ENCODE assay signal across 20 cellular contexts in genomic region chr21:46089285-46089684, GRCh38.
"Had no signal": no experiment of that assay in that cellular context is flagged by ENCODE, and none has a peak within 500 bp of the region (broad histone marks: within the 10 kb centered on the region; RNA-seq: fewer than 3 reads in every experiment).

No MANE protein-coding gene starts in this region.

- H3K27me3 ChIP-seq: adrenal gland, breast epithelium, ovary, upper lobe of left lung had no signal

- H3K36me3 ChIP-seq: adrenal gland, breast epithelium, lower lobe of right lung, ovary, thoracic aorta, upper lobe of left lung, WERI-Rb-1 had no signal

- H3K27ac Mint-ChIP-seq: activated CD4-positive, alpha-beta memory T cell treated with anti-CD3 and anti-CD28 coated beads for 36 hours; activated CD4-positive, alpha-beta T cell treated with anti-CD3 and anti-CD28 coated beads for 36 hours; activated naive CD4-positive, alpha-beta T cell treated with anti-CD3 and anti-CD28 coated beads, Interleukin-2, amount 50 U/mL, for 24 hours; stimulated activated memory B cell treated with anti-CD40 and anti-IgM and Interleukin-4, amounts not matched to agents 10 μg/mL and 1 μg/mL and 100 μg/mL, for 72 hours had no signal

- H3K4me1 Mint-ChIP-seq: activated CD4-positive, alpha-beta T cell treated with anti-CD3 and anti-CD28 coated beads for 36 hours; activated naive CD4-positive, alpha-beta T cell treated with anti-CD3 and anti-CD28 coated beads, Interleukin-2, amount 50 U/mL, for 24 hours; neural crest cell; stimulated activated memory B cell treated with anti-CD40 and anti-IgM and Interleukin-4, amounts not matched to agents 10 μg/mL and 1 μg/mL and 100 μg/mL, for 72 hours had no signal

- H3K36me3 Mint-ChIP-seq: activated naive CD4-positive, alpha-beta T cell treated with anti-CD3 and anti-CD28 coated beads, Interleukin-2, amount 50 U/mL, for 24 hours; stimulated activated memory B cell treated with anti-CD40 and anti-IgM and Interleukin-4, amounts not matched to agents 10 μg/mL and 1 μg/mL and 100 μg/mL, for 72 hours had no signal

- H3K9me3 ChIP-seq: adrenal gland, breast epithelium, lower lobe of right lung, ovary, thoracic aorta had no signal

- H3K27ac ChIP-seq: adrenal gland, breast epithelium, coronary artery, lower lobe of right lung, ovary, thoracic aorta, upper lobe of left lung, WERI-Rb-1 had no signal

- H3K4me1 ChIP-seq: adrenal gland, lower lobe of right lung had no signal

- H3K27me3 Mint-ChIP-seq: activated CD4-positive, alpha-beta memory T cell treated with anti-CD3 and anti-CD28 coated beads for 36 hours; activated naive CD4-positive, alpha-beta T cell treated with anti-CD3 and anti-CD28 coated beads, Interleukin-2, amount 50 U/mL, for 24 hours; stimulated activated memory B cell treated with anti-CD40 and anti-IgM and Interleukin-4, amounts not matched to agents 10 μg/mL and 1 μg/mL and 100 μg/mL, for 72 hours had no signal

- H3K4me3 ChIP-seq: adrenal gland, breast epithelium, coronary artery, lower lobe of right lung, ovary, thoracic aorta, upper lobe of left lung had no signal

- DNase-seq: activated CD4-positive, alpha-beta memory T cell treated with anti-CD3 and anti-CD28 coated beads for 36 hours; activated CD4-positive, alpha-beta T cell treated with anti-CD3 and anti-CD28 coated beads for 36 hours; activated gamma-delta T cell; activated T-cell treated with anti-CD3 and anti-CD28 coated beads, Interleukin-2, amount 50 U/mL, for 48 hours; adrenal gland; left colon; lower lobe of right lung; stimulated activated CD4-positive, alpha-beta T cell treated with anti-CD3 and anti-CD28 coated beads, Interleukin-4, amount 100 ng/mL, for 4 hours; SW 1271; T-helper 2 cell; upper lobe of left lung; WERI-Rb-1 had no signal

- H3K4me3 Mint-ChIP-seq: activated CD4-positive, alpha-beta memory T cell treated with anti-CD3 and anti-CD28 coated beads for 36 hours; activated CD4-positive, alpha-beta T cell treated with anti-CD3 and anti-CD28 coated beads for 36 hours; activated naive CD4-positive, alpha-beta T cell treated with anti-CD3 and anti-CD28 coated beads, Interleukin-2, amount 50 U/mL, for 24 hours; neural crest cell; stimulated activated memory B cell treated with anti-CD40 and anti-IgM and Interleukin-4, amounts not matched to agents 10 μg/mL and 1 μg/mL and 100 μg/mL, for 72 hours had no signal

- ATAC-seq: activated CD4-positive, alpha-beta T cell treated with anti-CD3 and anti-CD28 coated beads for 36 hours; left colon; lower lobe of right lung; sciatic nerve; stimulated activated memory B cell treated with anti-CD40 and anti-IgM and Interleukin-4, amounts not matched to agents 10 μg/mL and 1 μg/mL and 100 μg/mL, for 72 hours had no signal
